In the genomic region with DNA sequence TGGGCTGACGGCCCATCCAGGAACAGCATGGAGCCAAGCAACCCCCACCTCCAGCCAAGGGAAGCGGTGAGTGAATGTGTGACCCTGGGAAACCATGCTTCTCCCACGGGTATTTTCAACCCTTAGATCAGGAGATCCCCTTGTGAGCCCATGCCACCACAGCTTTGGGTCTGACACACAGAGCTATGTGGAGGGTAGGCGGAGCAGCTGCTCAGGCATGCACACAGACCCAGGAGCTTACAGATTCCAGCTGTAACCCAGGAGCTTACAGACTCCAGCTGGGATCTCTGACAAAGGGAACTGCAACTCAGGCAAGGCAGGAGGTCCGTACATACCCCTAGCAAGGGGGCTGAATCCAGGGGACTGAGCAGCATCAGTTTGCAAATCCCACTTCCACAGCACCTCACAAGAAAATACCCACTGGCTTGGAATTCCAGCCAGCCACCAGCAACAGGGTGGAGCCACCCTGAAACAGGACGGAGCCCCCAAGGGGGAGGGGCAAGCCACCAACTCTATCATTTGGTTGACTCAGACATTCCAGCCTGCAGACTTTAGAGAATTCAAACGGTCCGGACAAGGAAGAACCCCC, we compare ENCODE assay signal across 1 cellular context.
TF ChIP-seq lines count a peak whose summit lies in the region.

No MANE protein-coding gene starts in this region.

TF ChIP-seq in GM12878, 131 proteins besides CTCF, POLR2A, EP300 and RAD21 (continued from another document):
- TF ChIP-seq, protein P1, sequence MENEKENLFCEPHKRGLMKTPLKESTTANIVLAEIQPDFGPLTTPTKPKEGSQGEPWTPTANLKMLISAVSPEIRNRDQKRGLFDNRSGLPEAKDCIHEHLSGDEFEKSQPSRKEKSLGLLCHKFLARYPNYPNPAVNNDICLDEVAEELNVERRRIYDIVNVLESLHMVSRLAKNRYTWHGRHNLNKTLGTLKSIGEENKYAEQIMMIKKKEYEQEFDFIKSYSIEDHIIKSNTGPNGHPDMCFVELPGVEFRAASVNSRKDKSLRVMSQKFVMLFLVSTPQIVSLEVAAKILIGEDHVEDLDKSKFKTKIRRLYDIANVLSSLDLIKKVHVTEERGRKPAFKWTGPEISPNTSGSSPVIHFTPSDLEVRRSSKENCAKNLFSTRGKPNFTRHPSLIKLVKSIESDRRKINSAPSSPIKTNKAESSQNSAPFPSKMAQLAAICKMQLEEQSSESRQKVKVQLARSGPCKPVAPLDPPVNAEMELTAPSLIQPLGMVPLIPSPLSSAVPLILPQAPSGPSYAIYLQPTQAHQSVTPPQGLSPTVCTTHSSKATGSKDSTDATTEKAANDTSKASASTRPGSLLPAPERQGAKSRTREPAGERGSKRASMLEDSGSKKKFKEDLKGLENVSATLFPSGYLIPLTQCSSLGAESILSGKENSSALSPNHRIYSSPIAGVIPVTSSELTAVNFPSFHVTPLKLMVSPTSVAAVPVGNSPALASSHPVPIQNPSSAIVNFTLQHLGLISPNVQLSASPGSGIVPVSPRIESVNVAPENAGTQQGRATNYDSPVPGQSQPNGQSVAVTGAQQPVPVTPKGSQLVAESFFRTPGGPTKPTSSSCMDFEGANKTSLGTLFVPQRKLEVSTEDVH (IDR thresholded peaks at IDR 0.05; ENCODE audit: low read depth, partially characterized antibody) = no peak
- TF ChIP-seq KAT2A (conservative IDR thresholded peaks at IDR 0.05; ENCODE audit: control insufficient read depth, low read depth, low read length) (no peak), SP1 (IDR thresholded peaks at IDR 0.05; ENCODE audit: low read depth, low read length) (no peak), MTA3 (IDR thresholded peaks at IDR 0.05; ENCODE audit: borderline replicate concordance, low read length) (no peak), ZSCAN29 (IDR thresholded peaks at IDR 0.05) (no peak), NR2F1 (conservative IDR thresholded peaks at IDR 0.05) (peak; percentile 28; the same call in 1 of the 2 replicates), BRCA1 (IDR thresholded peaks at IDR 0.05; ENCODE audit: low read depth, low read length) (no peak), CREM (IDR thresholded peaks at IDR 0.05; ENCODE audit: low read depth) (no peak), IKZF1 (conservative IDR thresholded peaks at IDR 0.05) (peak; percentile 69), DPF2 (IDR thresholded peaks at IDR 0.05) (0 out of 2 replicates have a peak, but pooled peaks have one; percentile 48), HDGF (IDR thresholded peaks at IDR 0.05) (no peak), ZNF384 (IDR thresholded peaks at IDR 0.05; ENCODE audit: borderline replicate concordance, low read depth, low read length) (no peak)
- TF ChIP-seq, protein P2, sequence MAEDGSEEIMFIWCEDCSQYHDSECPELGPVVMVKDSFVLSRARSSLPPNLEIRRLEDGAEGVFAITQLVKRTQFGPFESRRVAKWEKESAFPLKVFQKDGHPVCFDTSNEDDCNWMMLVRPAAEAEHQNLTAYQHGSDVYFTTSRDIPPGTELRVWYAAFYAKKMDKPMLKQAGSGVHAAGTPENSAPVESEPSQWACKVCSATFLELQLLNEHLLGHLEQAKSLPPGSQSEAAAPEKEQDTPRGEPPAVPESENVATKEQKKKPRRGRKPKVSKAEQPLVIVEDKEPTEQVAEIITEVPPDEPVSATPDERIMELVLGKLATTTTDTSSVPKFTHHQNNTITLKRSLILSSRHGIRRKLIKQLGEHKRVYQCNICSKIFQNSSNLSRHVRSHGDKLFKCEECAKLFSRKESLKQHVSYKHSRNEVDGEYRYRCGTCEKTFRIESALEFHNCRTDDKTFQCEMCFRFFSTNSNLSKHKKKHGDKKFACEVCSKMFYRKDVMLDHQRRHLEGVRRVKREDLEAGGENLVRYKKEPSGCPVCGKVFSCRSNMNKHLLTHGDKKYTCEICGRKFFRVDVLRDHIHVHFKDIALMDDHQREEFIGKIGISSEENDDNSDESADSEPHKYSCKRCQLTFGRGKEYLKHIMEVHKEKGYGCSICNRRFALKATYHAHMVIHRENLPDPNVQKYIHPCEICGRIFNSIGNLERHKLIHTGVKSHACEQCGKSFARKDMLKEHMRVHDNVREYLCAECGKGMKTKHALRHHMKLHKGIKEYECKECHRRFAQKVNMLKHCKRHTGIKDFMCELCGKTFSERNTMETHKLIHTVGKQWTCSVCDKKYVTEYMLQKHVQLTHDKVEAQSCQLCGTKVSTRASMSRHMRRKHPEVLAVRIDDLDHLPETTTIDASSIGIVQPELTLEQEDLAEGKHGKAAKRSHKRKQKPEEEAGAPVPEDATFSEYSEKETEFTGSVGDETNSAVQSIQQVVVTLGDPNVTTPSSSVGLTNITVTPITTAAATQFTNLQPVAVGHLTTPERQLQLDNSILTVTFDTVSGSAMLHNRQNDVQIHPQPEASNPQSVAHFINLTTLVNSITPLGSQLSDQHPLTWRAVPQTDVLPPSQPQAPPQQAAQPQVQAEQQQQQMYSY (CRISPR knock-in tag; IDR thresholded peaks at IDR 0.05) = no peak
- TF ChIP-seq, protein P3, sequence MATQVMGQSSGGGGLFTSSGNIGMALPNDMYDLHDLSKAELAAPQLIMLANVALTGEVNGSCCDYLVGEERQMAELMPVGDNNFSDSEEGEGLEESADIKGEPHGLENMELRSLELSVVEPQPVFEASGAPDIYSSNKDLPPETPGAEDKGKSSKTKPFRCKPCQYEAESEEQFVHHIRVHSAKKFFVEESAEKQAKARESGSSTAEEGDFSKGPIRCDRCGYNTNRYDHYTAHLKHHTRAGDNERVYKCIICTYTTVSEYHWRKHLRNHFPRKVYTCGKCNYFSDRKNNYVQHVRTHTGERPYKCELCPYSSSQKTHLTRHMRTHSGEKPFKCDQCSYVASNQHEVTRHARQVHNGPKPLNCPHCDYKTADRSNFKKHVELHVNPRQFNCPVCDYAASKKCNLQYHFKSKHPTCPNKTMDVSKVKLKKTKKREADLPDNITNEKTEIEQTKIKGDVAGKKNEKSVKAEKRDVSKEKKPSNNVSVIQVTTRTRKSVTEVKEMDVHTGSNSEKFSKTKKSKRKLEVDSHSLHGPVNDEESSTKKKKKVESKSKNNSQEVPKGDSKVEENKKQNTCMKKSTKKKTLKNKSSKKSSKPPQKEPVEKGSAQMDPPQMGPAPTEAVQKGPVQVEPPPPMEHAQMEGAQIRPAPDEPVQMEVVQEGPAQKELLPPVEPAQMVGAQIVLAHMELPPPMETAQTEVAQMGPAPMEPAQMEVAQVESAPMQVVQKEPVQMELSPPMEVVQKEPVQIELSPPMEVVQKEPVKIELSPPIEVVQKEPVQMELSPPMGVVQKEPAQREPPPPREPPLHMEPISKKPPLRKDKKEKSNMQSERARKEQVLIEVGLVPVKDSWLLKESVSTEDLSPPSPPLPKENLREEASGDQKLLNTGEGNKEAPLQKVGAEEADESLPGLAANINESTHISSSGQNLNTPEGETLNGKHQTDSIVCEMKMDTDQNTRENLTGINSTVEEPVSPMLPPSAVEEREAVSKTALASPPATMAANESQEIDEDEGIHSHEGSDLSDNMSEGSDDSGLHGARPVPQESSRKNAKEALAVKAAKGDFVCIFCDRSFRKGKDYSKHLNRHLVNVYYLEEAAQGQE (IDR thresholded peaks at IDR 0.05; ENCODE audit: low read depth, low read length) = no peak
- TF ChIP-seq, protein P4, sequence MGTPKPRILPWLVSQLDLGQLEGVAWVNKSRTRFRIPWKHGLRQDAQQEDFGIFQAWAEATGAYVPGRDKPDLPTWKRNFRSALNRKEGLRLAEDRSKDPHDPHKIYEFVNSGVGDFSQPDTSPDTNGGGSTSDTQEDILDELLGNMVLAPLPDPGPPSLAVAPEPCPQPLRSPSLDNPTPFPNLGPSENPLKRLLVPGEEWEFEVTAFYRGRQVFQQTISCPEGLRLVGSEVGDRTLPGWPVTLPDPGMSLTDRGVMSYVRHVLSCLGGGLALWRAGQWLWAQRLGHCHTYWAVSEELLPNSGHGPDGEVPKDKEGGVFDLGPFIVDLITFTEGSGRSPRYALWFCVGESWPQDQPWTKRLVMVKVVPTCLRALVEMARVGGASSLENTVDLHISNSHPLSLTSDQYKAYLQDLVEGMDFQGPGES (IDR thresholded peaks at IDR 0.05) = no peak
- TF ChIP-seq, protein P5, sequence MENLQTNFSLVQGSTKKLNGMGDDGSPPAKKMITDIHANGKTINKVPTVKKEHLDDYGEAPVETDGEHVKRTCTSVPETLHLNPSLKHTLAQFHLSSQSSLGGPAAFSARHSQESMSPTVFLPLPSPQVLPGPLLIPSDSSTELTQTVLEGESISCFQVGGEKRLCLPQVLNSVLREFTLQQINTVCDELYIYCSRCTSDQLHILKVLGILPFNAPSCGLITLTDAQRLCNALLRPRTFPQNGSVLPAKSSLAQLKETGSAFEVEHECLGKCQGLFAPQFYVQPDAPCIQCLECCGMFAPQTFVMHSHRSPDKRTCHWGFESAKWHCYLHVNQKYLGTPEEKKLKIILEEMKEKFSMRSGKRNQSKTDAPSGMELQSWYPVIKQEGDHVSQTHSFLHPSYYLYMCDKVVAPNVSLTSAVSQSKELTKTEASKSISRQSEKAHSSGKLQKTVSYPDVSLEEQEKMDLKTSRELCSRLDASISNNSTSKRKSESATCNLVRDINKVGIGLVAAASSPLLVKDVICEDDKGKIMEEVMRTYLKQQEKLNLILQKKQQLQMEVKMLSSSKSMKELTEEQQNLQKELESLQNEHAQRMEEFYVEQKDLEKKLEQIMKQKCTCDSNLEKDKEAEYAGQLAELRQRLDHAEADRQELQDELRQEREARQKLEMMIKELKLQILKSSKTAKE (IDR thresholded peaks at IDR 0.05; ENCODE audit: low read depth, poor library complexity, severe bottlenecking) = no peak
